In genomic region chr11:94793822-94794221, GRCh38 we compare ENCODE assay signal across 12 cellular contexts. TPM values are rescaled to one million over a fixed set of nuclear protein-coding genes. Genes with fewer than 3 reads are reported as not detected.
DNase-seq lines count a peak whose midpoint lies in the region; ATAC-seq and TF ChIP-seq lines count a peak whose summit lies in the region.
"Had no signal": no experiment of that assay in that cellular context is flagged by ENCODE, and none has a peak within 500 bp of the region (broad histone marks: within the 10 kb centered on the region; RNA-seq: fewer than 3 reads in every experiment).

No MANE protein-coding gene starts in this region.

- H3K4me3 Mint-ChIP-seq in chondrocyte (ENCODE audit: unreplicated experiment) (peak overlapping the region; percentile 53), nephron (peak overlapping the region in 1 of 3 experiments; percentile 21)
- H3K4me3 Mint-ChIP-seq in activated CD4-positive, alpha-beta T cell treated with anti-CD3 and anti-CD28 coated beads, Interleukin-2, amount 10 ng/mL, durations not matched to agents 7 days and 5 days, result no peak overlapping the region
- no peak overlapping the region for H3K4me3 Mint-ChIP-seq in activated CD4-positive, alpha-beta memory T cell treated with anti-CD3 and anti-CD28 coated beads for 36 hours
- H3K4me3 Mint-ChIP-seq: activated naive CD8-positive, alpha-beta T cell treated with anti-CD3 and anti-CD28 coated beads, Interleukin-2, amount 10 ng/mL, durations not matched to agents 7 days and 5 days; immature natural killer cell had no signal

- intact Hi-C loops in heart left ventricle (cut with DNase I) (loop anchor here in 2 of 10 donors (5.0 kb wide), 2 partner anchors 43 to 63 kb away; no protein-coding TSS in a partner anchor), left cardiac atrium (cut with DNase I) (no loop called here), uterus (cut with DNase I; ENCODE audit: low total_unique reads) (no loop called here)
- intact Hi-C loops in activated CD4-positive, alpha-beta memory T cell treated with anti-CD3 and anti-CD28 coated beads for 36 hours (cut with micrococcal nuclease), result no loop called here

- H3K9me3 ChIP-seq in heart left ventricle, result no peaks in the 10 kb centered on the region
- H3K9me3 ChIP-seq in uterus, result no peaks in the 10 kb centered on the region

- H3K27me3 ChIP-seq in heart left ventricle (no peaks in the 10 kb centered on the region), uterus (no peaks in the 10 kb centered on the region)

- H3K36me3 Mint-ChIP-seq in chondrocyte (ENCODE audit: low read depth) (no peaks in the 10 kb centered on the region), nephron (ENCODE audit: low read depth) (no peaks in the 10 kb centered on the region)
- H3K36me3 Mint-ChIP-seq in activated CD4-positive, alpha-beta T cell treated with anti-CD3 and anti-CD28 coated beads, Interleukin-2, amount 10 ng/mL, durations not matched to agents 7 days and 5 days (ENCODE audit: low read depth), result no peaks in the 10 kb centered on the region
- no peaks in the 10 kb centered on the region for H3K36me3 Mint-ChIP-seq in activated CD4-positive, alpha-beta memory T cell treated with anti-CD3 and anti-CD28 coated beads for 36 hours
- H3K36me3 Mint-ChIP-seq: activated naive CD8-positive, alpha-beta T cell treated with anti-CD3 and anti-CD28 coated beads, Interleukin-2, amount 10 ng/mL, durations not matched to agents 7 days and 5 days; immature natural killer cell had no signal

- peaks cover 4 to 83% (median 45%) of the 10 kb centered on the region in 12 donors for H3K4me1 ChIP-seq in heart left ventricle
- peaks cover 3 to 13% of the 10 kb centered on the region in 2 donors for H3K4me1 ChIP-seq in uterus

- POLR2A ChIA-PET in activated CD4-positive, alpha-beta T cell treated with anti-CD3 and anti-CD28 coated beads, Interleukin-2, amount 10 ng/mL, durations not matched to agents 7 days and 5 days (lab: Charles Lee), result no interaction called here
- POLR2A ChIA-PET in activated CD4-positive, alpha-beta memory T cell treated with anti-CD3 and anti-CD28 coated beads for 36 hours (lab: Charles Lee), result no interaction called here

- TF ChIP-seq CTCF in heart left ventricle (IDR thresholded peaks at IDR 0.05) (no peak), chondrocyte (IDR thresholded peaks at IDR 0.05) (no peak), nephron (IDR thresholded peaks at IDR 0.05; ENCODE audit: unreplicated experiment in 3 of 3) (no peak), uterus (IDR thresholded peaks at IDR 0.05) (no peak)

- ATAC-seq in heart left ventricle (no peak), left cardiac atrium (no peak)

- peak overlapping the region; percentile 99 for H3K27ac Mint-ChIP-seq in chondrocyte (ENCODE audit: unreplicated experiment)
- peak overlapping the region; percentile 67 to 77 (median 73) for H3K27ac Mint-ChIP-seq in nephron
- no peak overlapping the region for H3K27ac Mint-ChIP-seq in activated CD4-positive, alpha-beta T cell treated with anti-CD3 and anti-CD28 coated beads, Interleukin-2, amount 10 ng/mL, durations not matched to agents 7 days and 5 days
- H3K27ac Mint-ChIP-seq in activated CD4-positive, alpha-beta memory T cell treated with anti-CD3 and anti-CD28 coated beads for 36 hours, result no peak overlapping the region
- H3K27ac Mint-ChIP-seq: activated naive CD8-positive, alpha-beta T cell treated with anti-CD3 and anti-CD28 coated beads, Interleukin-2, amount 10 ng/mL, durations not matched to agents 7 days and 5 days had no signal

- CTCF ChIA-PET in activated CD4-positive, alpha-beta T cell treated with anti-CD3 and anti-CD28 coated beads, Interleukin-2, amount 10 ng/mL, durations not matched to agents 7 days and 5 days (lab: Charles Lee), result interaction anchor here (0.5 kb wide), 1 partner anchor 40 kb away, joined by 3 read pairs; no protein-coding TSS in a partner anchor
- CTCF ChIA-PET in activated CD4-positive, alpha-beta memory T cell treated with anti-CD3 and anti-CD28 coated beads for 36 hours (lab: Charles Lee), result interaction anchor here (0.5 kb wide), 1 partner anchor 106 kb away, joined by 4 read pairs; no protein-coding TSS in a partner anchor

- H3K36me3 ChIP-seq in heart left ventricle (peaks cover 0 to 6% (median 0%) of the 10 kb centered on the region in 9 donors), uterus (no peaks in the 10 kb centered on the region)

- TF ChIP-seq POLR2A in heart left ventricle (IDR thresholded peaks at IDR 0.05), result no peak
- no peak for TF ChIP-seq POLR2A in uterus (IDR thresholded peaks at IDR 0.05)

- H3K27ac ChIP-seq in heart left ventricle, result peak overlapping the region; percentile 33 to 79 (median 60)
- H3K27ac ChIP-seq in uterus, result peak overlapping the region; percentile 54 to 72

- H3K27me3 Mint-ChIP-seq in chondrocyte (ENCODE audit: low read depth) (no peaks in the 10 kb centered on the region), nephron (ENCODE audit: low read depth) (no peaks in the 10 kb centered on the region)
- H3K27me3 Mint-ChIP-seq in activated CD4-positive, alpha-beta T cell treated with anti-CD3 and anti-CD28 coated beads, Interleukin-2, amount 10 ng/mL, durations not matched to agents 7 days and 5 days, result peaks cover 7% of the 10 kb centered on the region
- peaks cover 3% of the 10 kb centered on the region for H3K27me3 Mint-ChIP-seq in activated CD4-positive, alpha-beta memory T cell treated with anti-CD3 and anti-CD28 coated beads for 36 hours

- H3K4me1 Mint-ChIP-seq in chondrocyte (ENCODE audit: low read depth) (peaks cover 64% of the 10 kb centered on the region), nephron (peaks cover 45% of the 10 kb centered on the region)
- H3K4me1 Mint-ChIP-seq in activated CD4-positive, alpha-beta T cell treated with anti-CD3 and anti-CD28 coated beads, Interleukin-2, amount 10 ng/mL, durations not matched to agents 7 days and 5 days, result no peaks in the 10 kb centered on the region
- H3K4me1 Mint-ChIP-seq in activated CD4-positive, alpha-beta memory T cell treated with anti-CD3 and anti-CD28 coated beads for 36 hours (ENCODE audit: low read depth), result no peaks in the 10 kb centered on the region
- H3K4me1 Mint-ChIP-seq: activated naive CD8-positive, alpha-beta T cell treated with anti-CD3 and anti-CD28 coated beads, Interleukin-2, amount 10 ng/mL, durations not matched to agents 7 days and 5 days; immature natural killer cell had no signal

- H3K9me3 Mint-ChIP-seq in chondrocyte (ENCODE audit: low read depth), result no peaks in the 10 kb centered on the region
- no peaks in the 10 kb centered on the region for H3K9me3 Mint-ChIP-seq in nephron
- no peaks in the 10 kb centered on the region for H3K9me3 Mint-ChIP-seq in activated CD4-positive, alpha-beta T cell treated with anti-CD3 and anti-CD28 coated beads, Interleukin-2, amount 10 ng/mL, durations not matched to agents 7 days and 5 days
- H3K9me3 Mint-ChIP-seq in activated CD4-positive, alpha-beta memory T cell treated with anti-CD3 and anti-CD28 coated beads for 36 hours, result no peaks in the 10 kb centered on the region
- H3K9me3 Mint-ChIP-seq: activated naive CD8-positive, alpha-beta T cell treated with anti-CD3 and anti-CD28 coated beads, Interleukin-2, amount 10 ng/mL, durations not matched to agents 7 days and 5 days; immature natural killer cell had no signal

- 52 to 61% (median 56%) methylated on average over 2 of the region's 2 CpGs for WGBS in heart left ventricle, 4 donors

- H3K4me3 ChIP-seq in heart left ventricle (no peak overlapping the region), uterus (no peak overlapping the region)

- DNase-seq in heart left ventricle, result no peak
- DNase-seq in left cardiac atrium, result no peak
- no peak for DNase-seq in chondrocyte (ENCODE audit: low spot score)
- no peak for DNase-seq in uterus
- DNase-seq in kidney tubule cell (ENCODE audit: low spot score), result no peak
- DNase-seq in activated CD4-positive, alpha-beta T cell treated with anti-CD3 and anti-CD28 coated beads, Interleukin-2, amount 10 ng/mL, durations not matched to agents 7 days and 5 days, result no peak
- DNase-seq in activated CD4-positive, alpha-beta memory T cell treated with anti-CD3 and anti-CD28 coated beads for 36 hours, result no peak
- DNase-seq: activated naive CD8-positive, alpha-beta T cell treated with anti-CD3 and anti-CD28 coated beads, Interleukin-2, amount 10 ng/mL, durations not matched to agents 7 days and 5 days; immature natural killer cell; NCI-H187; T-helper 9 cell had no signal

RNA-seq across cellular contexts. Expression of gene AMOTL1, which starts 25.7 kb away (rescaled TPM):
- total RNA-seq in heart left ventricle (10 to 100 TPM; 24.4 to 76.0 (median 51.7) TPM), left cardiac atrium (100 to 1,000 TPM in 1 of 2 donors, 10 to 100 TPM in 1; 60.6 to 106 TPM), chondrocyte (45.6 to 70.2 TPM (median 47.2 TPM) in 3 replicates), uterus (100 to 1,000 TPM in 1 of 4 donors, 10 to 100 TPM in 3; 20.6 to 107 (median 41.5) TPM)
- 1 to 10 TPM; 6.2 to 9.0 TPM for polyA plus RNA-seq in heart left ventricle
- 1 to 10 TPM; 3.1 to 4.0 TPM for total RNA-seq in activated CD4-positive, alpha-beta T cell treated with anti-CD3 and anti-CD28 coated beads, Interleukin-2, amount 10 ng/mL, durations not matched to agents 7 days and 5 days
- total RNA-seq in activated CD4-positive, alpha-beta memory T cell treated with anti-CD3 and anti-CD28 coated beads for 36 hours, result under 1 TPM; 0.24 to 0.31 TPM

Comparison
In these comparisons a context has a peak if more than half of its experiments do, and no peak if none do; other contexts are left out.
1. H3K27ac Mint-ChIP-seq: peak in chondrocyte (single experiment) and nephron (3 of 3); none in activated CD4-positive, alpha-beta T cell treated with anti-CD3 and anti-CD28 coated beads, Interleukin-2, amount 10 ng/mL, durations not matched to agents 7 days and 5 days (single experiment) and activated CD4-positive, alpha-beta memory T cell treated with anti-CD3 and anti-CD28 coated beads for 36 hours (single experiment).